Comparison of ENCODE assay signal across 1 cellular context in the genomic region with DNA sequence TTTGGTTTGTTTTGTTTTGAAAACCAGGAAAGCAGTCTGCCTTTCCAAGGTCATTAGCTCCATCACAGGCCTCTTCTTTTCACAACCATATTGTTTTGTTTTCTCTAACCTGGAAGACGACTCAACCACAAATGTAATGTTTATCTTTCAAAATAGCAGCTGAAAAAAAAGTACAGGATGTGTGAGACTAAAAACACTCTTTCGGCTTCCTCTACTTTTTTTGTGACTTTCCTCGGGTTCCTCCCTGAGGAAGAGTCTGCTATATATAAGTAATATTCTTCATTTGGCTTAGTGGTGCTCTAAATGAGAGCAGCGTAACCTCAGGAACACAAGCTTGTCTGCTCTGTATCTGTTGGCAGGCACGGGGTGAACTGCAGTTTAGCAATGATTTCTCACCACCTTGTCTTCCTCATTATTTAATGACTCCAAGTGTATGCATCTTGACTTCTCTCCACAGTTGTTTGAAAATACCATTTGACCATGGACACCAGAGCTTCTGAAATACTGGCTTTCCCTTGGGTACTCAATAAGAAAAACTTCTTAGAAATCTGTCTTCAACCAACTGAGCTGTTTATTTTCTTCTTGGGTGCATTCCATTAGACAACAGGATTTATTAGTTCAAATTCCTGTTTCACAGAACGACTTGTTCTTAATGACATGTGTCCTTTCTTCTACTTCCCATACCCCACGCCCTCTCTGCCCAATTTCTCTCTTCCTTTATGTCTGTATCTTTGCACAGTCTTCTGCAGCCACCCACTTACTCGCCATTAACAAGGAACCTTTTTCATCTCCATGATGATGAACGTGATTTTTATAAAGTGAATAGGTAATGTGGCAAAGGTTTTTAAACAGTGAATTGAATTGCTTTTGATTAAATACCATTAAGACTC.
TF ChIP-seq lines count a peak whose summit lies in the region.

No MANE protein-coding gene starts in this region.

TF ChIP-seq in GM12878, 131 proteins besides CTCF, POLR2A, EP300 and RAD21 (continued from another document):
- no peak for TF ChIP-seq EZH2 (IDR thresholded peaks at IDR 0.05; ENCODE audit: borderline replicate concordance, control insufficient read depth, low read depth, low read length)
- TF ChIP-seq RFX5 (IDR thresholded peaks at IDR 0.05; ENCODE audit: low read depth, low read length): no peak
- no peak for TF ChIP-seq NFXL1 (IDR thresholded peaks at IDR 0.05; ENCODE audit: borderline replicate concordance)
- no peak for TF ChIP-seq KAT2A (conservative IDR thresholded peaks at IDR 0.05; ENCODE audit: control insufficient read depth, low read depth, low read length)
- no peak for TF ChIP-seq GATAD2B (conservative IDR thresholded peaks at IDR 0.05; ENCODE audit: low read depth)
- TF ChIP-seq CHD1 (IDR thresholded peaks at IDR 0.05; ENCODE audit: low read depth, low read length): no peak
- no peak for TF ChIP-seq CEBPB (IDR thresholded peaks at IDR 0.05; ENCODE audit: borderline replicate concordance in 1 of 2, low read depth in 2 of 2, low read length in 2 of 2)
- TF ChIP-seq ZNF207 (IDR thresholded peaks at IDR 0.05; ENCODE audit: borderline replicate concordance): no peak
- TF ChIP-seq, protein P1, sequence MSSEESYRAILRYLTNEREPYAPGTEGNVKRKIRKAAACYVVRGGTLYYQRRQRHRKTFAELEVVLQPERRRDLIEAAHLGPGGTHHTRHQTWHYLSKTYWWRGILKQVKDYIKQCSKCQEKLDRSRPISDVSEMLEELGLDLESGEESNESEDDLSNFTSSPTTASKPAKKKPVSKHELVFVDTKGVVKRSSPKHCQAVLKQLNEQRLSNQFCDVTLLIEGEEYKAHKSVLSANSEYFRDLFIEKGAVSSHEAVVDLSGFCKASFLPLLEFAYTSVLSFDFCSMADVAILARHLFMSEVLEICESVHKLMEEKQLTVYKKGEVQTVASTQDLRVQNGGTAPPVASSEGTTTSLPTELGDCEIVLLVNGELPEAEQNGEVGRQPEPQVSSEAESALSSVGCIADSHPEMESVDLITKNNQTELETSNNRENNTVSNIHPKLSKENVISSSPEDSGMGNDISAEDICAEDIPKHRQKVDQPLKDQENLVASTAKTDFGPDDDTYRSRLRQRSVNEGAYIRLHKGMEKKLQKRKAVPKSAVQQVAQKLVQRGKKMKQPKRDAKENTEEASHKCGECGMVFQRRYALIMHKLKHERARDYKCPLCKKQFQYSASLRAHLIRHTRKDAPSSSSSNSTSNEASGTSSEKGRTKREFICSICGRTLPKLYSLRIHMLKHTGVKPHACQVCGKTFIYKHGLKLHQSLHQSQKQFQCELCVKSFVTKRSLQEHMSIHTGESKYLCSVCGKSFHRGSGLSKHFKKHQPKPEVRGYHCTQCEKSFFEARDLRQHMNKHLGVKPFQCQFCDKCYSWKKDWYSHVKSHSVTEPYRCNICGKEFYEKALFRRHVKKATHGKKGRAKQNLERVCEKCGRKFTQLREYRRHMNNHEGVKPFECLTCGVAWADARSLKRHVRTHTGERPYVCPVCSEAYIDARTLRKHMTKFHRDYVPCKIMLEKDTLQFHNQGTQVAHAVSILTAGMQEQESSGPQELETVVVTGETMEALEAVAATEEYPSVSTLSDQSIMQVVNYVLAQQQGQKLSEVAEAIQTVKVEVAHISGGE (CRISPR knock-in tag; IDR thresholded peaks at IDR 0.05): no peak
- no peak for TF ChIP-seq KDM1A (IDR thresholded peaks at IDR 0.05; ENCODE audit: borderline replicate concordance)
- TF ChIP-seq NR2C2 (IDR thresholded peaks at IDR 0.05; ENCODE audit: borderline replicate concordance, control insufficient read depth, insufficient read length, low read depth): no peak
- TF ChIP-seq SIN3A (IDR thresholded peaks at IDR 0.05; ENCODE audit: low read depth, low read length): no peak
TF ChIP-seq in GM12878: peak in this region for 0.
